Comparison of ENCODE assay signal across 9 cellular contexts in genomic region chr5:61409568-61409967, GRCh38.
DNase-seq lines count a peak whose midpoint lies in the region; ATAC-seq, FAIRE-seq and TF ChIP-seq lines count a peak whose summit lies in the region.
"Had no signal": no experiment of that assay in that cellular context is flagged by ENCODE, and none has a peak within 500 bp of the region (broad histone marks: within the 10 kb centered on the region; RNA-seq: fewer than 3 reads in every experiment).

No MANE protein-coding gene starts in this region.

- peak; percentile 66 for ATAC-seq in thoracic aorta (ENCODE audit: insufficient number of reproducible peaks, low FRiP score, low read depth)

- DNase-seq in HFF-Myc (ENCODE audit: extremely low read depth, low read depth) (peak; percentile 70), amniotic epithelial cell (ENCODE audit: low read depth) (peak; percentile 98), kidney (no peak), thoracic aorta (ENCODE audit: low spot score) (no peak), NCI-H524 treated with DMSO at 0.1 percent for 48 hours (lab: John Stamatoyannopoulos, UW) (no peak), NCI-H1105 (lab: John Stamatoyannopoulos, UW) (no peak)
- no peak for DNase-seq in activated naive CD4-positive, alpha-beta T cell treated with Interleukin-2 at 50 U/mL for 16 hours
- DNase-seq in activated CD8-positive, alpha-beta memory T cell treated with anti-CD3 and anti-CD28 coated beads, Interleukin-2, amount 50 U/mL, for 4 hours = no peak
- DNase-seq: stimulated activated naive CD8-positive, alpha-beta T cell treated with anti-CD3 and anti-CD28 coated beads, Interleukin-15, Interleukin-2, amounts not matched to agents 100 U/mL and 50 U/mL, for 24 hours had no signal

- H3K4me1 ChIP-seq in kidney (ENCODE audit: control insufficient read depth in 1 of 2, insufficient read depth in 1 of 2, low read depth in 1 of 2, low read length in 2 of 2) (peaks cover 0 to 7% of the 10 kb centered on the region in 2 donors), thoracic aorta (ENCODE audit: control insufficient read depth in 1 of 2, low read depth in 2 of 2) (peaks cover 16 to 21% of the 10 kb centered on the region in 2 donors)

- intact Hi-C loops in kidney (cut with DNase I) = no loop called here

- H3K27me3 ChIP-seq in thoracic aorta (replicated peaks; ENCODE audit: insufficient read depth) = no peaks in the 10 kb centered on the region

- peak; percentile 70 for FAIRE-seq in kidney (lab: Jason Lieb, UNC)

- H3K4me3 ChIP-seq in HFF-Myc (replicated peaks; ENCODE audit: low read depth, low read length) = no peak overlapping the region; the same call in 1 of the 2 replicates
- H3K4me3 ChIP-seq in kidney (ENCODE audit: low read length in 2 of 2) = peak overlapping the region in 1 of 2 donors; percentile 37
- peak overlapping the region; percentile 58 for H3K4me3 ChIP-seq in thoracic aorta

- no peak overlapping the region for H3K9ac ChIP-seq in kidney (ENCODE audit: low read length in 2 of 2)

- TF ChIP-seq CTCF in HFF-Myc (IDR thresholded peaks at IDR 0.05; ENCODE audit: low read depth, low read length, missing control alignments) (no peak), kidney (IDR thresholded peaks at IDR 0.05; ENCODE audit: borderline replicate concordance, extremely low read depth, insufficient read depth) (no peak), thoracic aorta (IDR thresholded peaks at IDR 0.05) (no peak)

- H3K9me3 ChIP-seq in kidney (ENCODE audit: control insufficient read depth in 1 of 2, low read length in 2 of 2) (no peaks in the 10 kb centered on the region), thoracic aorta (no peaks in the 10 kb centered on the region)

- H3K27ac ChIP-seq in kidney (ENCODE audit: low read depth in 2 of 2, low read length in 2 of 2) (peak overlapping the region; percentile 35 to 72), thoracic aorta (no peak overlapping the region)

- H3K36me3 ChIP-seq in kidney (ENCODE audit: control insufficient read depth in 1 of 2, insufficient read depth in 2 of 2, low read length in 2 of 2) = no peaks in the 10 kb centered on the region
- no peaks in the 10 kb centered on the region for H3K36me3 ChIP-seq in thoracic aorta

Comparison
In these comparisons a context has a peak if more than half of its experiments do, and no peak if none do; other contexts are left out.
1. DNase-seq: peak in HFF-Myc (single experiment) and amniotic epithelial cell (single experiment); none in kidney (single experiment), thoracic aorta (single experiment), NCI-H524 treated with DMSO at 0.1 percent for 48 hours (single experiment), activated naive CD4-positive, alpha-beta T cell treated with Interleukin-2 at 50 U/mL for 16 hours (single experiment), activated CD8-positive, alpha-beta memory T cell treated with anti-CD3 and anti-CD28 coated beads, Interleukin-2, amount 50 U/mL, for 4 hours (single experiment) and NCI-H1105 (single experiment).
2. H3K27ac ChIP-seq: peak in kidney (2 of 2); none in thoracic aorta (0 of 2).